1 cellular context compared by ENCODE assay signal in the genomic region with DNA sequence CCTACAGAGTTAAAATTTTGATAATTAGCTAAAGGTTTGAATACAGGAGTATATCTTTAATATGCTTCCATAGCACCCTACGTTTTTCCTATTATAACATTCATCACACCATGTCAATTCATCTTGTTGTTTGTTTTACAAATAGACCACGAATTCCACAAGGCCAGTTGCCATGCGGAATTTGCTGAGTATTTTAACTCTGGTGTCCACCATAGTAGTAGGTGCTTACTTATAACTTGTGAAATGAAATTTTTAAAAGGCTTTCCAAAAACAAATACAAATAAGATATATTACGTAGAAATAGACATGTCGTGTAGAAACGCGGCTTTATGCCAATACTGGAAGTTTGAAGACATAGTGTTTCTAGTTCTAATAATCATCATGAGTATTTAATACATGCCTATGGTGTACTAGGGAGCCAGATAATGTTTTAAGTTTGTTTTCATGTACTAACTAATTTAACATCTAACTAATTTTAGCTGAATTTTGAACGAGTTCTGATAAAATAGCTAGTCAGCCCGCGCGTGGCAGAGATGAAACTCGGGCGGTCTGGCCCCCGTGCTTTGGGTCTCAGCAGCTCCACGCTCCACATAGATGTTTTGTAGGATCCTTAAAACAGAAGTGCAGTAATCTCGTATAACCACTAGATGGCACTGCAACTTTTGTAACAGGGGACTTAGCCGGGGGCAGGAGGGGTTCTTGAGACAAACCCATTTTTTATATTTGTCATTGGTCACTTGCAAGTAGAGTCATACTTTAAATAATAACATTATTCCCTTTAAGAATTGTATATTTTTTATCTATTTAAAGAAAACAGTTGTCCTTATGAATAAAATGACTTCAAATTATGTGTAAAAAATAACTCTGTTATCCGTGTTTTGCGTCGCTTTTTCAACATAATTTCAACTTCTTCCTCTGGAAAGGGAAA.
TF ChIP-seq lines count a peak whose summit lies in the region.

No MANE protein-coding gene starts in this region.

TF ChIP-seq in K562, 482 proteins besides CTCF, POLR2A, EP300 and RAD21 (continued from another document and continues in another):
- TF ChIP-seq, protein P1, sequence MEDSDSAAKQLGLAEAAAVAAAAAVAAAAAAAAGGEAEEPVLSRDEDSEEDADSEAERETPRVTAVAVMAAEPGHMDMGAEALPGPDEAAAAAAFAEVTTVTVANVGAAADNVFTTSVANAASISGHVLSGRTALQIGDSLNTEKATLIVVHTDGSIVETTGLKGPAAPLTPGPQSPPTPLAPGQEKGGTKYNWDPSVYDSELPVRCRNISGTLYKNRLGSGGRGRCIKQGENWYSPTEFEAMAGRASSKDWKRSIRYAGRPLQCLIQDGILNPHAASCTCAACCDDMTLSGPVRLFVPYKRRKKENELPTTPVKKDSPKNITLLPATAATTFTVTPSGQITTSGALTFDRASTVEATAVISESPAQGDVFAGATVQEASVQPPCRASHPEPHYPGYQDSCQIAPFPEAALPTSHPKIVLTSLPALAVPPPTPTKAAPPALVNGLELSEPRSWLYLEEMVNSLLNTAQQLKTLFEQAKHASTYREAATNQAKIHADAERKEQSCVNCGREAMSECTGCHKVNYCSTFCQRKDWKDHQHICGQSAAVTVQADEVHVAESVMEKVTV (CRISPR knock-in tag; IDR thresholded peaks at IDR 0.05) = peak; percentile 71
- TF ChIP-seq POLR2G (IDR thresholded peaks at IDR 0.05; ENCODE audit: low read depth, low read length) = peak; percentile 49; the same call in 1 of the 2 replicates
- TF ChIP-seq, protein P2, sequence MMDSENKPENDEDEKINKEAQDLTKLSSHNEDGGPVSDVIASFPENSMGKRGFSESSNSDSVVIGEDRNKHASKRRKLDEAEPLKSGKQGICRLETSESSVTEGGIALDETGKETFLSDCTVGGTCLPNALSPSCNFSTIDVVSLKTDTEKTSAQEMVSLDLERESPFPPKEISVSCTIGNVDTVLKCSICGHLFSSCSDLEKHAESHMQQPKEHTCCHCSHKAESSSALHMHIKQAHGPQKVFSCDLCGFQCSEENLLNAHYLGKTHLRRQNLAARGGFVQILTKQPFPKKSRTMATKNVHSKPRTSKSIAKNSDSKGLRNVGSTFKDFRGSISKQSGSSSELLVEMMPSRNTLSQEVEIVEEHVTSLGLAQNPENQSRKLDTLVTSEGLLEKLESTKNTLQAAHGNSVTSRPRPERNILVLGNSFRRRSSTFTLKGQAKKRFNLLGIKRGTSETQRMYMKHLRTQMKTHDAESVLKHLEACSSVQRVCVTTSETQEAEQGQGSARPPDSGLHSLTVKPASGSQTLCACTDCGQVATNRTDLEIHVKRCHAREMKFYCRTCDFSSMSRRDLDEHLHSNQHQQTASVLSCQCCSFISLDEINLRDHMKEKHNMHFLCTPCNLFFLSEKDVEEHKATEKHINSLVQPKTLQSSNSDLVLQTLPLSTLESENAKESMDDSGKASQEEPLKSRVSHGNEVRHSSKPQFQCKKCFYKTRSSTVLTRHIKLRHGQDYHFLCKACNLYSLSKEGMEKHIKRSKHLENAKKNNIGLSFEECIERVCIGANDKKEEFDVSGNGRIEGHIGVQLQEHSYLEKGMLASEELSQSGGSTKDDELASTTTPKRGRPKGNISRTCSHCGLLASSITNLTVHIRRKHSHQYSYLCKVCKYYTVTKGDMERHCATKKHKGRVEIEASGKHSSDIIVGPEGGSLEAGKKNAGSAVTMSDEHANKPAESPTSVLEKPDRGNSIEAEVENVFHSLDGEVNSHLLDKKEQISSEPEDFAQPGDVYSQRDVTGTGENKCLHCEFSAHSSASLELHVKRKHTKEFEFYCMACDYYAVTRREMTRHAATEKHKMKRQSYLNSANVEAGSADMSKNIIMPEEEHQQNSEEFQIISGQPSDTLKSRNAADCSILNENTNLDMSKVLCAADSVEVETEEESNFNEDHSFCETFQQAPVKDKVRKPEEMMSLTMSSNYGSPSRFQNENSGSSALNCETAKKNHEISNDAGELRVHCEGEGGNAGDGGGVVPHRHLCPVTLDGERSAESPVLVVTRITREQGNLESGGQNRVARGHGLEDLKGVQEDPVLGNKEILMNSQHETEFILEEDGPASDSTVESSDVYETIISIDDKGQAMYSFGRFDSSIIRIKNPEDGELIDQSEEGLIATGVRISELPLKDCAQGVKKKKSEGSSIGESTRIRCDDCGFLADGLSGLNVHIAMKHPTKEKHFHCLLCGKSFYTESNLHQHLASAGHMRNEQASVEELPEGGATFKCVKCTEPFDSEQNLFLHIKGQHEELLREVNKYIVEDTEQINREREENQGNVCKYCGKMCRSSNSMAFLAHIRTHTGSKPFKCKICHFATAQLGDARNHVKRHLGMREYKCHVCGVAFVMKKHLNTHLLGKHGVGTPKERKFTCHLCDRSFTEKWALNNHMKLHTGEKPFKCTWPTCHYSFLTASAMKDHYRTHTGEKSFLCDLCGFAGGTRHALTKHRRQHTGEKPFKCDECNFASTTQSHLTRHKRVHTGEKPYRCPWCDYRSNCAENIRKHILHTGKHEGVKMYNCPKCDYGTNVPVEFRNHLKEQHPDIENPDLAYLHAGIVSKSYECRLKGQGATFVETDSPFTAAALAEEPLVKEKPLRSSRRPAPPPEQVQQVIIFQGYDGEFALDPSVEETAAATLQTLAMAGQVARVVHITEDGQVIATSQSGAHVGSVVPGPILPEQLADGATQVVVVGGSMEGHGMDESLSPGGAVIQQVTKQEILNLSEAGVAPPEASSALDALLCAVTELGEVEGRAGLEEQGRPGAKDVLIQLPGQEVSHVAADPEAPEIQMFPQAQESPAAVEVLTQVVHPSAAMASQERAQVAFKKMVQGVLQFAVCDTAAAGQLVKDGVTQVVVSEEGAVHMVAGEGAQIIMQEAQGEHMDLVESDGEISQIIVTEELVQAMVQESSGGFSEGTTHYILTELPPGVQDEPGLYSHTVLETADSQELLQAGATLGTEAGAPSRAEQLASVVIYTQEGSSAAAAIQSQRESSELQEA (IDR thresholded peaks at IDR 0.05; ENCODE audit: low read depth) = no peak
- TF ChIP-seq ZFP1 (CRISPR knock-in tag; IDR thresholded peaks at IDR 0.05) = no peak
- TF ChIP-seq, protein P3, sequence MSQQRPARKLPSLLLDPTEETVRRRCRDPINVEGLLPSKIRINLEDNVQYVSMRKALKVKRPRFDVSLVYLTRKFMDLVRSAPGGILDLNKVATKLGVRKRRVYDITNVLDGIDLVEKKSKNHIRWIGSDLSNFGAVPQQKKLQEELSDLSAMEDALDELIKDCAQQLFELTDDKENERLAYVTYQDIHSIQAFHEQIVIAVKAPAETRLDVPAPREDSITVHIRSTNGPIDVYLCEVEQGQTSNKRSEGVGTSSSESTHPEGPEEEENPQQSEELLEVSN (IDR thresholded peaks at IDR 0.05; ENCODE audit: borderline replicate concordance in 1 of 2, extremely low read depth in 1 of 2, insufficient read depth in 1 of 2, insufficient read length in 1 of 2, low read depth in 1 of 2, low read length in 1 of 2, poor library complexity in 1 of 2, severe bottlenecking in 1 of 2) = no peak
- TF ChIP-seq, protein P4, sequence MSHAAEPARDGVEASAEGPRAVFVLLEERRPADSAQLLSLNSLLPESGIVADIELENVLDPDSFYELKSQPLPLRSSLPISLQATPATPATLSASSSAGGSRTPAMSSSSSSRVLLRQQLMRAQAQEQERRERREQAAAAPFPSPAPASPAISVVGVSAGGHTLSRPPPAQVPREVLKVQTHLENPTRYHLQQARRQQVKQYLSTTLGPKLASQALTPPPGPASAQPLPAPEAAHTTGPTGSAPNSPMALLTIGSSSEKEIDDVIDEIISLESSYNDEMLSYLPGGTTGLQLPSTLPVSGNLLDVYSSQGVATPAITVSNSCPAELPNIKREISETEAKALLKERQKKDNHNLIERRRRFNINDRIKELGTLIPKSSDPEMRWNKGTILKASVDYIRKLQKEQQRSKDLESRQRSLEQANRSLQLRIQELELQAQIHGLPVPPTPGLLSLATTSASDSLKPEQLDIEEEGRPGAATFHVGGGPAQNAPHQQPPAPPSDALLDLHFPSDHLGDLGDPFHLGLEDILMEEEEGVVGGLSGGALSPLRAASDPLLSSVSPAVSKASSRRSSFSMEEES (CRISPR knock-in tag; IDR thresholded peaks at IDR 0.05) = no peak
- TF ChIP-seq PTRF (tag; IDR thresholded peaks at IDR 0.05) = no peak
- peak; percentile 56 for TF ChIP-seq ZNF316 (IDR thresholded peaks at IDR 0.05)
- TF ChIP-seq ZNF384 (IDR thresholded peaks at IDR 0.05; ENCODE audit: low read depth, low read length) = peak; percentile 35; the same call in 1 of the 2 replicates
- TF ChIP-seq, protein P5, sequence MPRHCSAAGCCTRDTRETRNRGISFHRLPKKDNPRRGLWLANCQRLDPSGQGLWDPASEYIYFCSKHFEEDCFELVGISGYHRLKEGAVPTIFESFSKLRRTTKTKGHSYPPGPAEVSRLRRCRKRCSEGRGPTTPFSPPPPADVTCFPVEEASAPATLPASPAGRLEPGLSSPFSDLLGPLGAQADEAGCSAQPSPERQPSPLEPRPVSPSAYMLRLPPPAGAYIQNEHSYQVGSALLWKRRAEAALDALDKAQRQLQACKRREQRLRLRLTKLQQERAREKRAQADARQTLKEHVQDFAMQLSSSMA (CRISPR knock-in tag; IDR thresholded peaks at IDR 0.05) = no peak
- no peak for TF ChIP-seq ESRRB (CRISPR knock-in tag; IDR thresholded peaks at IDR 0.05; ENCODE audit: borderline replicate concordance)
- TF ChIP-seq, protein P6, sequence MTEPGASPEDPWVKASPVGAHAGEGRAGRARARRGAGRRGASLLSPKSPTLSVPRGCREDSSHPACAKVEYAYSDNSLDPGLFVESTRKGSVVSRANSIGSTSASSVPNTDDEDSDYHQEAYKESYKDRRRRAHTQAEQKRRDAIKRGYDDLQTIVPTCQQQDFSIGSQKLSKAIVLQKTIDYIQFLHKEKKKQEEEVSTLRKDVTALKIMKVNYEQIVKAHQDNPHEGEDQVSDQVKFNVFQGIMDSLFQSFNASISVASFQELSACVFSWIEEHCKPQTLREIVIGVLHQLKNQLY (CRISPR knock-in tag; conservative IDR thresholded peaks at IDR 0.05) = no peak
- TF ChIP-seq, protein P7, sequence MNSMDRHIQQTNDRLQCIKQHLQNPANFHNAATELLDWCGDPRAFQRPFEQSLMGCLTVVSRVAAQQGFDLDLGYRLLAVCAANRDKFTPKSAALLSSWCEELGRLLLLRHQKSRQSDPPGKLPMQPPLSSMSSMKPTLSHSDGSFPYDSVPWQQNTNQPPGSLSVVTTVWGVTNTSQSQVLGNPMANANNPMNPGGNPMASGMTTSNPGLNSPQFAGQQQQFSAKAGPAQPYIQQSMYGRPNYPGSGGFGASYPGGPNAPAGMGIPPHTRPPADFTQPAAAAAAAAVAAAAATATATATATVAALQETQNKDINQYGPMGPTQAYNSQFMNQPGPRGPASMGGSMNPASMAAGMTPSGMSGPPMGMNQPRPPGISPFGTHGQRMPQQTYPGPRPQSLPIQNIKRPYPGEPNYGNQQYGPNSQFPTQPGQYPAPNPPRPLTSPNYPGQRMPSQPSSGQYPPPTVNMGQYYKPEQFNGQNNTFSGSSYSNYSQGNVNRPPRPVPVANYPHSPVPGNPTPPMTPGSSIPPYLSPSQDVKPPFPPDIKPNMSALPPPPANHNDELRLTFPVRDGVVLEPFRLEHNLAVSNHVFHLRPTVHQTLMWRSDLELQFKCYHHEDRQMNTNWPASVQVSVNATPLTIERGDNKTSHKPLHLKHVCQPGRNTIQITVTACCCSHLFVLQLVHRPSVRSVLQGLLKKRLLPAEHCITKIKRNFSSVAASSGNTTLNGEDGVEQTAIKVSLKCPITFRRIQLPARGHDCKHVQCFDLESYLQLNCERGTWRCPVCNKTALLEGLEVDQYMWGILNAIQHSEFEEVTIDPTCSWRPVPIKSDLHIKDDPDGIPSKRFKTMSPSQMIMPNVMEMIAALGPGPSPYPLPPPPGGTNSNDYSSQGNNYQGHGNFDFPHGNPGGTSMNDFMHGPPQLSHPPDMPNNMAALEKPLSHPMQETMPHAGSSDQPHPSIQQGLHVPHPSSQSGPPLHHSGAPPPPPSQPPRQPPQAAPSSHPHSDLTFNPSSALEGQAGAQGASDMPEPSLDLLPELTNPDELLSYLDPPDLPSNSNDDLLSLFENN (IDR thresholded peaks at IDR 0.05; ENCODE audit: low read depth in 2 of 2, low read length in 2 of 2) = no peak
- no peak for TF ChIP-seq PHF8 (IDR thresholded peaks at IDR 0.05; ENCODE audit: borderline replicate concordance, low read length)
- no peak for TF ChIP-seq FOXA1 (IDR thresholded peaks at IDR 0.05; ENCODE audit: borderline replicate concordance)
- TF ChIP-seq JUN (IDR thresholded peaks at IDR 0.05; ENCODE audit: borderline replicate concordance, low read depth, low read length) = peak; percentile 5; the same call in 1 of the 2 replicates
- no peak for TF ChIP-seq JUN (CRISPR knock-in tag; IDR thresholded peaks at IDR 0.05; ENCODE audit: borderline replicate concordance)
- TF ChIP-seq, protein P8, sequence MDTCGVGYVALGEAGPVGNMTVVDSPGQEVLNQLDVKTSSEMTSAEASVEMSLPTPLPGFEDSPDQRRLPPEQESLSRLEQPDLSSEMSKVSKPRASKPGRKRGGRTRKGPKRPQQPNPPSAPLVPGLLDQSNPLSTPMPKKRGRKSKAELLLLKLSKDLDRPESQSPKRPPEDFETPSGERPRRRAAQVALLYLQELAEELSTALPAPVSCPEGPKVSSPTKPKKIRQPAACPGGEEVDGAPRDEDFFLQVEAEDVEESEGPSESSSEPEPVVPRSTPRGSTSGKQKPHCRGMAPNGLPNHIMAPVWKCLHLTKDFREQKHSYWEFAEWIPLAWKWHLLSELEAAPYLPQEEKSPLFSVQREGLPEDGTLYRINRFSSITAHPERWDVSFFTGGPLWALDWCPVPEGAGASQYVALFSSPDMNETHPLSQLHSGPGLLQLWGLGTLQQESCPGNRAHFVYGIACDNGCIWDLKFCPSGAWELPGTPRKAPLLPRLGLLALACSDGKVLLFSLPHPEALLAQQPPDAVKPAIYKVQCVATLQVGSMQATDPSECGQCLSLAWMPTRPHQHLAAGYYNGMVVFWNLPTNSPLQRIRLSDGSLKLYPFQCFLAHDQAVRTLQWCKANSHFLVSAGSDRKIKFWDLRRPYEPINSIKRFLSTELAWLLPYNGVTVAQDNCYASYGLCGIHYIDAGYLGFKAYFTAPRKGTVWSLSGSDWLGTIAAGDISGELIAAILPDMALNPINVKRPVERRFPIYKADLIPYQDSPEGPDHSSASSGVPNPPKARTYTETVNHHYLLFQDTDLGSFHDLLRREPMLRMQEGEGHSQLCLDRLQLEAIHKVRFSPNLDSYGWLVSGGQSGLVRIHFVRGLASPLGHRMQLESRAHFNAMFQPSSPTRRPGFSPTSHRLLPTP (IDR thresholded peaks at IDR 0.05; ENCODE audit: borderline replicate concordance, extremely low read depth, insufficient read length) = no peak
- no peak for TF ChIP-seq EZH2 (IDR thresholded peaks at IDR 0.05; ENCODE audit: borderline replicate concordance, low read depth, low read length)
- TF ChIP-seq STAG1 (CRISPR knock-in tag; IDR thresholded peaks at IDR 0.05; ENCODE audit: borderline replicate concordance) = no peak
- peak; percentile 30; the same call in 1 of the 2 replicates for TF ChIP-seq SOX6 (IDR thresholded peaks at IDR 0.05)
- TF ChIP-seq, protein P9, sequence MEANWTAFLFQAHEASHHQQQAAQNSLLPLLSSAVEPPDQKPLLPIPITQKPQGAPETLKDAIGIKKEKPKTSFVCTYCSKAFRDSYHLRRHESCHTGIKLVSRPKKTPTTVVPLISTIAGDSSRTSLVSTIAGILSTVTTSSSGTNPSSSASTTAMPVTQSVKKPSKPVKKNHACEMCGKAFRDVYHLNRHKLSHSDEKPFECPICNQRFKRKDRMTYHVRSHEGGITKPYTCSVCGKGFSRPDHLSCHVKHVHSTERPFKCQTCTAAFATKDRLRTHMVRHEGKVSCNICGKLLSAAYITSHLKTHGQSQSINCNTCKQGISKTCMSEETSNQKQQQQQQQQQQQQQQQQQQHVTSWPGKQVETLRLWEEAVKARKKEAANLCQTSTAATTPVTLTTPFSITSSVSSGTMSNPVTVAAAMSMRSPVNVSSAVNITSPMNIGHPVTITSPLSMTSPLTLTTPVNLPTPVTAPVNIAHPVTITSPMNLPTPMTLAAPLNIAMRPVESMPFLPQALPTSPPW (CRISPR knock-in tag; IDR thresholded peaks at IDR 0.05) = peak; percentile 86
- no peak for TF ChIP-seq MTA1 (IDR thresholded peaks at IDR 0.05; ENCODE audit: borderline replicate concordance)
